Comparison of ENCODE assay signal across 8 cellular contexts in genomic region chr9:104093647-104094533, GRCh38. TPM values are rescaled to one million over a fixed set of nuclear protein-coding genes. Genes with fewer than 3 reads are reported as not detected.
DNase-seq lines count a peak whose midpoint lies in the region; TF ChIP-seq lines count a peak whose summit lies in the region.

TSS of gene SMC2 (plus strand) at chr9:104094309. CDS start at chr9:104095385, 1,076 bp downstream.

- peak; percentile 61 for TF ChIP-seq EP300 in neural cell (conservative IDR thresholded peaks at IDR 0.05; ENCODE audit: poor library complexity, severe bottlenecking)
- TF ChIP-seq EP300 in stomach (IDR thresholded peaks at IDR 0.05): no peak

- DNase-seq in ELR (ENCODE audit: low read depth): peak; percentile 94
- peak; percentile 89 for DNase-seq in H9
- DNase-seq in MG63: peak; percentile 93
- peak; percentile 91 for DNase-seq in SHP77 treated with DMSO at 0.1 percent for 48 hours (lab: John Stamatoyannopoulos, UW)
- peak; percentile 76 for DNase-seq in activated gamma-delta T cell (lab: John Stamatoyannopoulos, UW)
- DNase-seq in fibroblast of villous mesenchyme (ENCODE audit: low read depth): peak; percentile 91
- peak; percentile 91 for DNase-seq in stomach

- H3K27ac ChIP-seq in H9 (ENCODE audit: insufficient read length, low read depth, low read length) (peak within 1 kb of the TSS; percentile 72), neural cell (ENCODE audit: low read length) (peak within 1 kb of the TSS; percentile 90), stomach (peak within 1 kb of the TSS; percentile 87 to 96 (median 92))

- H2BK120ac ChIP-seq in H9 (ENCODE audit: low read depth, low read length, poor library complexity, severe bottlenecking): peak within 1 kb of the TSS; percentile 94

- H2BK12ac ChIP-seq in H9 (ENCODE audit: insufficient read length, low read depth, low read length): no peak within 1 kb of the TSS

- H3F3A ChIP-seq in neural cell (ENCODE audit: insufficient read depth, low read length, poor library complexity, severe bottlenecking): peaks cover 4% of the 10 kb centered on the region

- H4K91ac ChIP-seq in H9 (ENCODE audit: insufficient read length, low read depth, low read length): no peak within 1 kb of the TSS

- no peak within 1 kb of the TSS; the same call in 1 of the 2 replicates for H2BK15ac ChIP-seq in H9 (ENCODE audit: low read depth, low read length)

- no peak within 1 kb of the TSS for H3T11ph ChIP-seq in H9 (ENCODE audit: low read length)

- peak within 1 kb of the TSS; percentile 89 to 98 for H3K4me3 Mint-ChIP-seq in H9

- peaks cover 10% of the 10 kb centered on the region for H3K36me3 ChIP-seq in MG63
- H3K36me3 ChIP-seq in neural cell (ENCODE audit: insufficient read depth, low read length): no peaks in the 10 kb centered on the region
- no peaks in the 10 kb centered on the region for H3K36me3 ChIP-seq in stomach

- H4K8ac ChIP-seq in H9 (replicated peaks; ENCODE audit: insufficient read length, low read depth, low read length): peak within 1 kb of the TSS; percentile 50

- no peaks in the 10 kb centered on the region; a peak in 3 of 7 replicates for H3K36me3 Mint-ChIP-seq in H9 (ENCODE audit: insufficient read depth in 1 of 3, low read depth in 3 of 3)

- peaks cover 3% of the 10 kb centered on the region for H3K23me2 ChIP-seq in H9 (ENCODE audit: insufficient read length, low read depth, low read length, poor library complexity, severe bottlenecking)

- peak within 1 kb of the TSS; percentile 66 for H2BK5ac ChIP-seq in H9 (ENCODE audit: insufficient read length, low read length)

- H3K9me3 ChIP-seq in H9 (ENCODE audit: control insufficient read depth, low read depth, low read length) (no peaks in the 10 kb centered on the region), MG63 (no peaks in the 10 kb centered on the region), neural cell (ENCODE audit: low read length) (no peaks in the 10 kb centered on the region), stomach (no peaks in the 10 kb centered on the region)

- no peaks in the 10 kb centered on the region for H4K20me1 ChIP-seq in H9 (ENCODE audit: control insufficient read depth, insufficient read depth, insufficient read length)
- no peaks in the 10 kb centered on the region for H4K20me1 ChIP-seq in neural cell (ENCODE audit: insufficient read depth)

- H3K18ac ChIP-seq in H9 (ENCODE audit: insufficient read length, low read depth, low read length): peak within 1 kb of the TSS; percentile 98

- H3K9ac ChIP-seq in H9 (ENCODE audit: extremely low read depth, insufficient read length, low read length) (peak within 1 kb of the TSS; percentile 98), neural cell (ENCODE audit: low read length) (peak within 1 kb of the TSS; percentile 74)

- H3K4me1 Mint-ChIP-seq in H9: peaks cover 23 to 29% of the 10 kb centered on the region in 2 experiments

- peak within 1 kb of the TSS; percentile 72 for H4K5ac ChIP-seq in H9 (ENCODE audit: insufficient read length, low read depth, low read length)

- H2AK5ac ChIP-seq in H9 (ENCODE audit: insufficient read length, low read length): no peak within 1 kb of the TSS

- TF ChIP-seq POLR2A in stomach (IDR thresholded peaks at IDR 0.05): peak in 2 of 4 donors; percentile 34 to 70

- H2AFZ ChIP-seq in H9 (ENCODE audit: low read length) (peak within 1 kb of the TSS; percentile 69), neural cell (ENCODE audit: low read depth, low read length) (peak within 1 kb of the TSS; percentile 75)

- no peaks in the 10 kb centered on the region for H3K27me3 Mint-ChIP-seq in H9 (ENCODE audit: low read depth)

- peaks cover 3% of the 10 kb centered on the region for H3K9me2 ChIP-seq in neural cell (ENCODE audit: insufficient read depth, low read length)

- H3K14ac ChIP-seq in H9 (ENCODE audit: insufficient read depth, low read length): peak within 1 kb of the TSS; percentile 100

- peak within 1 kb of the TSS; percentile 73 for H3K4me2 ChIP-seq in H9 (ENCODE audit: insufficient read depth, insufficient read length, low read length)
- peak within 1 kb of the TSS; percentile 94 for H3K4me2 ChIP-seq in neural cell (ENCODE audit: low read length)

- H3K23ac ChIP-seq in H9 (ENCODE audit: insufficient read length, low read depth, low read length): no peak within 1 kb of the TSS

- H3K4me3 ChIP-seq in MG63: peak within 1 kb of the TSS; percentile 86
- peak within 1 kb of the TSS; percentile 87 for H3K4me3 ChIP-seq in fibroblast of villous mesenchyme (ENCODE audit: low read depth, low read length)
- H3K4me3 ChIP-seq in neural cell (ENCODE audit: low read length): peak within 1 kb of the TSS; percentile 80
- H3K4me3 ChIP-seq in stomach: peak within 1 kb of the TSS; percentile 68 to 95 (median 82)

- H3K79me1 ChIP-seq in H9 (ENCODE audit: insufficient read depth, low read depth, low read length, poor library complexity, severe bottlenecking): no peaks in the 10 kb centered on the region

- H3K56ac ChIP-seq in H9 (ENCODE audit: insufficient read length, low read depth, low read length): no peak within 1 kb of the TSS

- TF ChIP-seq CTCF in H9 (conservative IDR thresholded peaks at IDR 0.05): no peak
- no peak for TF ChIP-seq CTCF in fibroblast of villous mesenchyme (IDR thresholded peaks at IDR 0.05; ENCODE audit: insufficient read depth, low read depth, low read length)
- TF ChIP-seq CTCF in neural cell (IDR thresholded peaks at IDR 0.05; ENCODE audit: poor library complexity, severe bottlenecking): peak; percentile 21
- no peak for TF ChIP-seq CTCF in stomach (IDR thresholded peaks at IDR 0.05)

- peak within 1 kb of the TSS; percentile 99 to 100 (median 99) for H3K27ac Mint-ChIP-seq in H9

- H3K9me3 Mint-ChIP-seq in H9: no peaks in the 10 kb centered on the region

- no peak within 1 kb of the TSS; the same call in 1 of the 2 replicates for H3K4ac ChIP-seq in H9 (ENCODE audit: low read depth, low read length)

- intact Hi-C loops in stomach (cut with DNase I; ENCODE audit: low total_unique reads): no loop called here

- H3K27me3 ChIP-seq in H9 (ENCODE audit: insufficient read depth, low read length) (no peaks in the 10 kb centered on the region), MG63 (no peaks in the 10 kb centered on the region), neural cell (ENCODE audit: insufficient read depth, low read depth, low read length) (no peaks in the 10 kb centered on the region), stomach (no peaks in the 10 kb centered on the region)

- H3K4me1 ChIP-seq in H9 (ENCODE audit: insufficient read depth, low read length): peaks cover 4% of the 10 kb centered on the region; the same call in 1 of the 2 replicates
- peaks cover 14 to 32% (median 26%) of the 10 kb centered on the region in 4 donors for H3K4me1 ChIP-seq in stomach

- TF ChIP-seq RAD21 in neural cell (conservative IDR thresholded peaks at IDR 0.05): peak; percentile 69

- no peak within 1 kb of the TSS for H2BK20ac ChIP-seq in H9 (ENCODE audit: low read depth, low read length, poor library complexity, severe bottlenecking)

- H3K79me2 ChIP-seq in H9 (ENCODE audit: insufficient read depth, low read length) (peaks cover 3% of the 10 kb centered on the region; the same call in 1 of the 2 replicates), neural cell (replicated peaks; ENCODE audit: insufficient read depth, low read length) (peaks cover 10% of the 10 kb centered on the region)

- WGBS in H9 (ENCODE audit: extremely low coverage, insufficient read length, low lambda C conversion rate): no CpG with 5 or more reads among the region's 58 CpGs
- WGBS in stomach, 5 donors: 0% methylated on average over 32 to 58 of the region's 58 CpGs

TF ChIP-seq in neural cell, 6 proteins besides CTCF, POLR2A, EP300 and RAD21:
- TF ChIP-seq MXI1 (conservative IDR thresholded peaks at IDR 0.05; ENCODE audit: poor library complexity, severe bottlenecking) (peak; percentile 100), SMC3 (conservative IDR thresholded peaks at IDR 0.05; ENCODE audit: poor library complexity) (peak; percentile 71), REST (IDR thresholded peaks at IDR 0.05; ENCODE audit: borderline replicate concordance) (no peak)
TF ChIP-seq in neural cell: peak in this region for 2.

RNA-seq across cellular contexts. Expression of gene SMC2, which starts in this region (rescaled TPM):
- total RNA-seq in H9 (2021) (43.4 and 47.0 TPM in 2 replicates), fibroblast of villous mesenchyme (11.6 and 19.0 TPM in 2 replicates), stomach (10 to 100 TPM in 2 of 5 donors, 1 to 10 TPM in 3; 1.4 to 16.0 (median 5.3) TPM)
- 10.7 and 17.7 TPM in 2 replicates for total RNA-seq in MG63 (2014; rRNA removed; shearing (Covaris generic); ENCODE audit: low replicate concordance)
- polyA plus RNA-seq in neural cell (2.6 and 3.6 TPM in 2 replicates), stomach (1 to 10 TPM; 2.6 to 3.1 (median 2.7) TPM)
- 6.1 and 6.3 TPM in 2 replicates for polyA minus RNA-seq in neural cell

Comparison
In these comparisons a context has a peak if more than half of its experiments do, and no peak if none do; other contexts are left out.
1. Peak in every context shown above with its lines: DNase-seq, H3K4me3 ChIP-seq and H3K27ac ChIP-seq.